ENCODE assay signal across 1 cellular context in the genomic region with DNA sequence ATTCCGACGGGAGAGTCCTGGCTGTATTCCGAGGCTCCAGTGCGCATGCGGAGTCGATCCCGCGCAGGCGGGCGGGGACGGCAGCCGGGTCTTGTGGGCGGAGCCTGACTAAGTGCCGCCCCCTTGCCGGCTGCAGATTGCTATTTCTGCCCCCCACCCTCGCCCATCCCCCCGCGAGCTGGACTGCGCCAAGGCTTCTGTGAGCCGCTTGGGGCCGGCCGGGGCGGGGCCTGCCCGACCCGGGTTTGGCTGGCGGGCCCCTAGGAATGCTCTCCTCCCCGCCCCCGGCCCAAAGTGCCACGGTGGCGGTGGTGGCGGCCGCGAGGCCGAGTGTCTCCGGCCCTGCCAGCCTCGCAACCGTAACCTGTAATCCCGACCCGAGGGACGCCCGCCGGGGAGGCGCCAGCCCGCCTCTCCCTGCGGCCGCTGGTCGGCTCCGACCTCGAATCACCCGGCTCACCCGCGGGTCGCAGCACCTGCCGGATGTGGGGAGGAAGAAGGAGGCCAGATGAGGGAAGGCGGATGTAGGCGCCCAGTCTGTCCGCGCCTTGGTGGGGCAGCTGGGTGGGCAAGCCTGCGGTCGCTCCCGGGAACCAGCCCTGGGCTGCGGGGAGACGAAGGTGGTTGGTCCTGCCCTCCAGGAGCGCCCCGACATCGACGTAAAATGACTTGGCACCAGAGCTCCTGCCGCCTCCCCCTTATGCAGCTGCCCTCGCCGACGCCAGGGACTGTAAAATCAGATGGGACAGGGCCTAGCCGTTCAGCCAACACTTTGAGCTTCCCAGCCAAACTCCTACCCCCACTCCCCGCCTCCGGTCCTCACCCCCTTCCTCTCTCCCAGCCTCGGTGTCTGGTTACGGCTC.
A peak's percentile ranks its signal among the peaks of the same experiment; 100 is the strongest.
TF ChIP-seq lines count a peak whose summit lies in the region.

No MANE protein-coding gene starts in this region.

TF ChIP-seq in K562, 482 proteins besides CTCF, POLR2A, EP300 and RAD21 (continued from another document and continues in another):
- TF ChIP-seq, protein P1, sequence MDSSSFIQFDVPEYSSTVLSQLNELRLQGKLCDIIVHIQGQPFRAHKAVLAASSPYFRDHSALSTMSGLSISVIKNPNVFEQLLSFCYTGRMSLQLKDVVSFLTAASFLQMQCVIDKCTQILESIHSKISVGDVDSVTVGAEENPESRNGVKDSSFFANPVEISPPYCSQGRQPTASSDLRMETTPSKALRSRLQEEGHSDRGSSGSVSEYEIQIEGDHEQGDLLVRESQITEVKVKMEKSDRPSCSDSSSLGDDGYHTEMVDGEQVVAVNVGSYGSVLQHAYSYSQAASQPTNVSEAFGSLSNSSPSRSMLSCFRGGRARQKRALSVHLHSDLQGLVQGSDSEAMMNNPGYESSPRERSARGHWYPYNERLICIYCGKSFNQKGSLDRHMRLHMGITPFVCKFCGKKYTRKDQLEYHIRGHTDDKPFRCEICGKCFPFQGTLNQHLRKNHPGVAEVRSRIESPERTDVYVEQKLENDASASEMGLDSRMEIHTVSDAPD (CRISPR knock-in tag; IDR thresholded peaks at IDR 0.05) = no peak
- TF ChIP-seq ZNF175 (CRISPR knock-in tag; IDR thresholded peaks at IDR 0.05; ENCODE audit: low read depth) = no peak
- no peak for TF ChIP-seq BACH1 (tag; IDR thresholded peaks at IDR 0.05)
- no peak for TF ChIP-seq RREB1 (CRISPR knock-in tag; IDR thresholded peaks at IDR 0.05)
- no peak for TF ChIP-seq ZBTB8A (IDR thresholded peaks at IDR 0.05; ENCODE audit: partially characterized antibody)
- TF ChIP-seq MEIS2 (IDR thresholded peaks at IDR 0.05; ENCODE audit: partially characterized antibody) = peak; percentile 51
- TF ChIP-seq MEF2A (IDR thresholded peaks at IDR 0.05; ENCODE audit: control insufficient read depth, low read depth, low read length) = no peak
- TF ChIP-seq ZMIZ1 (IDR thresholded peaks at IDR 0.05; ENCODE audit: low read depth in 2 of 2, low read length in 2 of 2) = no peak
- no peak; the same call in 1 of the 2 replicates for TF ChIP-seq GTF2E2 (tag; IDR thresholded peaks at IDR 0.05)
- TF ChIP-seq NR3C1 (CRISPR knock-in tag; IDR thresholded peaks at IDR 0.05) = no peak
- TF ChIP-seq, protein P2, sequence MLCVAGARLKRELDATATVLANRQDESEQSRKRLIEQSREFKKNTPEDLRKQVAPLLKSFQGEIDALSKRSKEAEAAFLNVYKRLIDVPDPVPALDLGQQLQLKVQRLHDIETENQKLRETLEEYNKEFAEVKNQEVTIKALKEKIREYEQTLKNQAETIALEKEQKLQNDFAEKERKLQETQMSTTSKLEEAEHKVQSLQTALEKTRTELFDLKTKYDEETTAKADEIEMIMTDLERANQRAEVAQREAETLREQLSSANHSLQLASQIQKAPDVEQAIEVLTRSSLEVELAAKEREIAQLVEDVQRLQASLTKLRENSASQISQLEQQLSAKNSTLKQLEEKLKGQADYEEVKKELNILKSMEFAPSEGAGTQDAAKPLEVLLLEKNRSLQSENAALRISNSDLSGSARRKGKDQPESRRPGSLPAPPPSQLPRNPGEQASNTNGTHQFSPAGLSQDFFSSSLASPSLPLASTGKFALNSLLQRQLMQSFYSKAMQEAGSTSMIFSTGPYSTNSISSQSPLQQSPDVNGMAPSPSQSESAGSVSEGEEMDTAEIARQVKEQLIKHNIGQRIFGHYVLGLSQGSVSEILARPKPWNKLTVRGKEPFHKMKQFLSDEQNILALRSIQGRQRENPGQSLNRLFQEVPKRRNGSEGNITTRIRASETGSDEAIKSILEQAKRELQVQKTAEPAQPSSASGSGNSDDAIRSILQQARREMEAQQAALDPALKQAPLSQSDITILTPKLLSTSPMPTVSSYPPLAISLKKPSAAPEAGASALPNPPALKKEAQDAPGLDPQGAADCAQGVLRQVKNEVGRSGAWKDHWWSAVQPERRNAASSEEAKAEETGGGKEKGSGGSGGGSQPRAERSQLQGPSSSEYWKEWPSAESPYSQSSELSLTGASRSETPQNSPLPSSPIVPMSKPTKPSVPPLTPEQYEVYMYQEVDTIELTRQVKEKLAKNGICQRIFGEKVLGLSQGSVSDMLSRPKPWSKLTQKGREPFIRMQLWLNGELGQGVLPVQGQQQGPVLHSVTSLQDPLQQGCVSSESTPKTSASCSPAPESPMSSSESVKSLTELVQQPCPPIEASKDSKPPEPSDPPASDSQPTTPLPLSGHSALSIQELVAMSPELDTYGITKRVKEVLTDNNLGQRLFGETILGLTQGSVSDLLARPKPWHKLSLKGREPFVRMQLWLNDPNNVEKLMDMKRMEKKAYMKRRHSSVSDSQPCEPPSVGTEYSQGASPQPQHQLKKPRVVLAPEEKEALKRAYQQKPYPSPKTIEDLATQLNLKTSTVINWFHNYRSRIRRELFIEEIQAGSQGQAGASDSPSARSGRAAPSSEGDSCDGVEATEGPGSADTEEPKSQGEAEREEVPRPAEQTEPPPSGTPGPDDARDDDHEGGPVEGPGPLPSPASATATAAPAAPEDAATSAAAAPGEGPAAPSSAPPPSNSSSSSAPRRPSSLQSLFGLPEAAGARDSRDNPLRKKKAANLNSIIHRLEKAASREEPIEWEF (CRISPR knock-in tag; IDR thresholded peaks at IDR 0.05) = no peak; the same call in 1 of the 2 replicates
- no peak for TF ChIP-seq COPS2 (conservative IDR thresholded peaks at IDR 0.05)
- no peak for TF ChIP-seq ZNF766 (CRISPR knock-in tag; conservative IDR thresholded peaks at IDR 0.05)
- no peak for TF ChIP-seq ZKSCAN1 (IDR thresholded peaks at IDR 0.05; ENCODE audit: low read depth, low read length)
- TF ChIP-seq, protein P3, sequence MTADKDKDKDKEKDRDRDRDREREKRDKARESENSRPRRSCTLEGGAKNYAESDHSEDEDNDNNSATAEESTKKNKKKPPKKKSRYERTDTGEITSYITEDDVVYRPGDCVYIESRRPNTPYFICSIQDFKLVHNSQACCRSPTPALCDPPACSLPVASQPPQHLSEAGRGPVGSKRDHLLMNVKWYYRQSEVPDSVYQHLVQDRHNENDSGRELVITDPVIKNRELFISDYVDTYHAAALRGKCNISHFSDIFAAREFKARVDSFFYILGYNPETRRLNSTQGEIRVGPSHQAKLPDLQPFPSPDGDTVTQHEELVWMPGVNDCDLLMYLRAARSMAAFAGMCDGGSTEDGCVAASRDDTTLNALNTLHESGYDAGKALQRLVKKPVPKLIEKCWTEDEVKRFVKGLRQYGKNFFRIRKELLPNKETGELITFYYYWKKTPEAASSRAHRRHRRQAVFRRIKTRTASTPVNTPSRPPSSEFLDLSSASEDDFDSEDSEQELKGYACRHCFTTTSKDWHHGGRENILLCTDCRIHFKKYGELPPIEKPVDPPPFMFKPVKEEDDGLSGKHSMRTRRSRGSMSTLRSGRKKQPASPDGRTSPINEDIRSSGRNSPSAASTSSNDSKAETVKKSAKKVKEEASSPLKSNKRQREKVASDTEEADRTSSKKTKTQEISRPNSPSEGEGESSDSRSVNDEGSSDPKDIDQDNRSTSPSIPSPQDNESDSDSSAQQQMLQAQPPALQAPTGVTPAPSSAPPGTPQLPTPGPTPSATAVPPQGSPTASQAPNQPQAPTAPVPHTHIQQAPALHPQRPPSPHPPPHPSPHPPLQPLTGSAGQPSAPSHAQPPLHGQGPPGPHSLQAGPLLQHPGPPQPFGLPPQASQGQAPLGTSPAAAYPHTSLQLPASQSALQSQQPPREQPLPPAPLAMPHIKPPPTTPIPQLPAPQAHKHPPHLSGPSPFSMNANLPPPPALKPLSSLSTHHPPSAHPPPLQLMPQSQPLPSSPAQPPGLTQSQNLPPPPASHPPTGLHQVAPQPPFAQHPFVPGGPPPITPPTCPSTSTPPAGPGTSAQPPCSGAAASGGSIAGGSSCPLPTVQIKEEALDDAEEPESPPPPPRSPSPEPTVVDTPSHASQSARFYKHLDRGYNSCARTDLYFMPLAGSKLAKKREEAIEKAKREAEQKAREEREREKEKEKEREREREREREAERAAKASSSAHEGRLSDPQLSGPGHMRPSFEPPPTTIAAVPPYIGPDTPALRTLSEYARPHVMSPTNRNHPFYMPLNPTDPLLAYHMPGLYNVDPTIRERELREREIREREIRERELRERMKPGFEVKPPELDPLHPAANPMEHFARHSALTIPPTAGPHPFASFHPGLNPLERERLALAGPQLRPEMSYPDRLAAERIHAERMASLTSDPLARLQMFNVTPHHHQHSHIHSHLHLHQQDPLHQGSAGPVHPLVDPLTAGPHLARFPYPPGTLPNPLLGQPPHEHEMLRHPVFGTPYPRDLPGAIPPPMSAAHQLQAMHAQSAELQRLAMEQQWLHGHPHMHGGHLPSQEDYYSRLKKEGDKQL (CRISPR knock-in tag; IDR thresholded peaks at IDR 0.05; ENCODE audit: borderline replicate concordance) = no peak
- TF ChIP-seq NRF1 (conservative IDR thresholded peaks at IDR 0.05 in 1 of 2, IDR thresholded peaks at IDR 0.05 in 1 of 2) = peak; percentile 95 to 96
- TF ChIP-seq ZNF696 (CRISPR knock-in tag; conservative IDR thresholded peaks at IDR 0.05) = no peak
- TF ChIP-seq TCF3 (CRISPR knock-in tag; IDR thresholded peaks at IDR 0.05) = no peak
- no peak for TF ChIP-seq CHCHD3 (CRISPR knock-in tag; IDR thresholded peaks at IDR 0.05)
- no peak for TF ChIP-seq MYBL2 (IDR thresholded peaks at IDR 0.05; ENCODE audit: low read depth)
- TF ChIP-seq MYBL2 (CRISPR knock-in tag; IDR thresholded peaks at IDR 0.05; ENCODE audit: borderline replicate concordance) = no peak
- no peak for TF ChIP-seq ILF3 (IDR thresholded peaks at IDR 0.05; ENCODE audit: borderline replicate concordance)
- peak; percentile 42; the same call in 1 of the 2 replicates for TF ChIP-seq GABPB1 (CRISPR knock-in tag; IDR thresholded peaks at IDR 0.05)
- no peak for TF ChIP-seq ZNF668 (CRISPR knock-in tag; IDR thresholded peaks at IDR 0.05)
- no peak for TF ChIP-seq BRF1 (IDR thresholded peaks at IDR 0.05; ENCODE audit: borderline replicate concordance, extremely low read depth, insufficient read length)
